ENCODE assay signal across 9 cellular contexts in the genomic region with DNA sequence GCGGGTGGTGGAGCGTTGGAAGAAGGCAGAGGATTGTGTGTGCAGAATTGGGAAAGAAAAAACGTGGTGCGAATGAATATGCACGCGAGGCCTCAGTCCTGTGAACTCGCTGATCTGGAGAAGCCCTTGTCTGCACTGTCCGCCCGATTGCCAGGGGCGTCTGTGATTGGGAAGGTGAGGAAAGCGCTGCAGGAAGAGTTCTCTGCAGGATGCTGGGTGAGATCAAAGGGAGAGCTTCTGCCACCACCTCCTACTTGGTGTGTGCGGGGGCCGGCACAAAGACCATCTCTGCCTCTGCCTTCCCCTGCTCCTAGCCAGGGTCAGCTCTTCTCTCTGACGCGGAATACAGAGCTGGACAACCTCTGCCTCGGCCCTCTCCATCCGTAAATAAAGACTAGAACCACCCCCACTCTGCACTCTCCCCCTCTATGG. TPM values are rescaled to one million over a fixed set of nuclear protein-coding genes. Genes with fewer than 3 reads are reported as not detected.
DNase-seq lines count a peak whose midpoint lies in the region; ATAC-seq and TF ChIP-seq lines count a peak whose summit lies in the region.
"Had no signal": no experiment of that assay in that cellular context is flagged by ENCODE, and none has a peak within 500 bp of the region (broad histone marks: within the 10 kb centered on the region; RNA-seq: fewer than 3 reads in every experiment).

No MANE protein-coding gene starts in this region.

- peak overlapping the region; percentile 56 for H3K9ac ChIP-seq in ES-I3 (ENCODE audit: low read depth, low read length)

- 18% methylated on average over 17 of the region's 17 CpGs for WGBS in prostate gland

- ATAC-seq in RWPE2 (ENCODE audit: low read depth), result no peak
- ATAC-seq in HG03520 (IDR thresholded peaks at IDR 0.05; ENCODE audit: unreplicated experiment), result no peak

- peak overlapping the region; percentile 74 for H3K4me3 ChIP-seq in RWPE2 (ENCODE audit: severe bottlenecking)
- H3K4me3 ChIP-seq in prostate gland, result peak overlapping the region; percentile 79 to 95

- no peaks in the 10 kb centered on the region for H3K9me3 ChIP-seq in ES-I3 (ENCODE audit: control insufficient read depth, insufficient read depth, low read length)
- no peaks in the 10 kb centered on the region for H3K9me3 ChIP-seq in RWPE2 (ENCODE audit: severe bottlenecking)
- no peaks in the 10 kb centered on the region for H3K9me3 ChIP-seq in prostate gland

- peaks cover 7% of the 10 kb centered on the region; the same call in 1 of the 2 replicates for H3K4me1 ChIP-seq in ES-I3 (ENCODE audit: insufficient read depth, low read length)
- peaks cover 6% of the 10 kb centered on the region for H3K4me1 ChIP-seq in RWPE2 (ENCODE audit: insufficient read depth, poor library complexity, severe bottlenecking)
- H3K4me1 ChIP-seq in prostate gland (replicated peaks), result peaks cover 9% of the 10 kb centered on the region

- H3K27me3 ChIP-seq in RWPE2 (ENCODE audit: insufficient read depth, poor library complexity, severe bottlenecking) (no peaks in the 10 kb centered on the region), prostate gland (replicated peaks; ENCODE audit: insufficient read depth) (no peaks in the 10 kb centered on the region)

- no peak for DNase-seq in RWPE2 (ENCODE audit: low spot score)
- DNase-seq in fibroblast of gingiva (ENCODE audit: low read depth), result peak; percentile 18
- no peak for DNase-seq in prostate gland (ENCODE audit: low spot score)
- no peak for DNase-seq in medulla oblongata (ENCODE audit: extremely low spot score)
- no peak for DNase-seq in SKM-1 (lab: John Stamatoyannopoulos, UW; ENCODE audit: unreplicated experiment)
- DNase-seq in COLO829 (ENCODE audit: low spot score), result no peak

- H3K27ac ChIP-seq in RWPE2 (ENCODE audit: poor library complexity, severe bottlenecking), result peak overlapping the region; percentile 21
- no peak overlapping the region for H3K27ac ChIP-seq in prostate gland

- intact Hi-C loops in prostate gland (cut with DNase I), result no loop called here

- H3K36me3 ChIP-seq in ES-I3 (ENCODE audit: insufficient read depth, low read length) (no peaks in the 10 kb centered on the region; the same call in 1 of the 2 replicates), RWPE2 (ENCODE audit: low read depth) (peaks cover 4% of the 10 kb centered on the region), prostate gland (no peaks in the 10 kb centered on the region)

- TF ChIP-seq CTCF in RWPE2 (IDR thresholded peaks at IDR 0.05; ENCODE audit: poor library complexity, severe bottlenecking), result no peak
- no peak for TF ChIP-seq CTCF in prostate gland (IDR thresholded peaks at IDR 0.05)

- peak; percentile 6 for TF ChIP-seq POLR2A in prostate gland (IDR thresholded peaks at IDR 0.05)

RNA-seq across cellular contexts. Expression of a gene that starts 0.8 kb away (rescaled TPM):
- total RNA-seq in prostate gland, result 100 to 1,000 TPM; 124 to 146 TPM

RNA-seq across cellular contexts. Expression of a gene that starts 25.3 kb away (rescaled TPM):
- under 1 TPM in 1 of 2 donors, not detected in 1; 0.51 TPM for total RNA-seq in prostate gland

RNA-seq across cellular contexts. Expression of a gene that starts 29.6 kb away (rescaled TPM):
- total RNA-seq in prostate gland, result not detected
- total RNA-seq: T-helper 2 cell treated with Interferon-gamma antibody and Interleukin-4, amounts not matched to agents 100 ng/mL and 5 ng/mL, for 36 hours had no signal

RNA-seq across cellular contexts. Expression of a gene that starts 33.0 kb away (rescaled TPM):
- 1 to 10 TPM in 1 of 2 donors, under 1 TPM in 1; 0.18 to 1.2 TPM for total RNA-seq in prostate gland
- total RNA-seq: T-helper 2 cell treated with Interferon-gamma antibody and Interleukin-4, amounts not matched to agents 100 ng/mL and 5 ng/mL, for 36 hours had no signal

RNA-seq across cellular contexts. Expression of a gene that starts 34.5 kb away (rescaled TPM):
- total RNA-seq in prostate gland, result 10 to 100 TPM; 32.9 to 90.1 TPM
